ENCODE assay signal across 25 cellular contexts in the genomic region with DNA sequence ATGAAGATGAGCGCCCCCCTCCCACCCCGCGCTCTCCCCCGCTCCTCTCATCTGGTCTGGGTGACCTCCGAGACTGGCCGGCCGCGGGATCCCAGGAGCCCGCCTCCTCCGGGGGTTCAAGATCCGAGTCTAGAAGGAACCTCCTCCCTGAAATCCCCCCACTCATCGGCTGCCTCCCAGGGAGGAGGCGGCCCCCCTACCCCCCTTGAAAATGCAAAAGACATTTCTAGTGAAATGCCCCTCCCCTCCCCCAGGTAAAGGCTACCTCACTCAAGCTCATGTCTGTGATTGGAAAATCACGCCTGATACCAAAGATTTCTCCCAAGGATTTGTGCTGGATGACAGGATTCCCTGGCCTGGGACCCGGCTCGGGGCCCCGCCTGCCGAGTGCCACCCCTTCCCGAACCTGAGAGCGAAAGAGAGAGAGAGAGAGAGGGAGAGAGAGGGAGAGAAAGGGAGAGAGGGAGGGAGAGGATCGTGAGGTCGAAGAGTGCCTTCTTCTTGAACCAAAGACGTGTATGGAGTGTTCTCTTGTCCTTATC. TPM values are rescaled to one million over a fixed set of nuclear protein-coding genes. Genes with fewer than 3 reads are reported as not detected.
DNase-seq lines count a peak whose midpoint lies in the region; ATAC-seq, FAIRE-seq and TF ChIP-seq lines count a peak whose summit lies in the region.
"Had no signal": no experiment of that assay in that cellular context is flagged by ENCODE, and none has a peak within 500 bp of the region (broad histone marks: within the 10 kb centered on the region; RNA-seq: fewer than 3 reads in every experiment).

No MANE protein-coding gene starts in this region.

- H3K36me3 ChIP-seq in GM23338 (ENCODE audit: insufficient read depth): no peaks in the 10 kb centered on the region
- H3K36me3 ChIP-seq in HUES6 (ENCODE audit: control insufficient read depth, insufficient read depth, low read length): no peaks in the 10 kb centered on the region
- H3K36me3 ChIP-seq in endothelial cell of umbilical vein (ENCODE audit: control insufficient read depth in 2 of 2, extremely low read depth in 1 of 2, insufficient read depth in 2 of 2, low read length in 2 of 2): no peaks in the 10 kb centered on the region
- H3K36me3 ChIP-seq in neuronal stem cell (replicated peaks in 1 of 2; ENCODE audit: control insufficient read depth in 2 of 2, insufficient read depth in 2 of 2, low read length in 2 of 2): no peaks in the 10 kb centered on the region

- H3K23ac ChIP-seq in neuronal stem cell (ENCODE audit: low read depth, low read length, poor library complexity): no peak overlapping the region

- POLR2A ChIA-PET in endothelial cell of umbilical vein (lab: Charles Lee): no interaction called here

- peak overlapping the region; percentile 51 for H3K4me3 Mint-ChIP-seq in GM23338
- H3K4me3 Mint-ChIP-seq: CD4-positive, alpha-beta memory T cell had no signal

- H3K9me3 ChIP-seq in HUES6 (ENCODE audit: control insufficient read depth, insufficient read depth, low read depth, low read length) (peaks cover 3% of the 10 kb centered on the region), endothelial cell of umbilical vein (replicated peaks; ENCODE audit: control insufficient read depth, insufficient read depth, low read length) (no peaks in the 10 kb centered on the region), neuronal stem cell (replicated peaks in 1 of 2; ENCODE audit: control insufficient read depth in 2 of 2, insufficient read depth in 1 of 2, low read depth in 1 of 2, low read length in 2 of 2) (peaks cover 20 to 27% of the 10 kb centered on the region in 2 donors)

- no peak overlapping the region for H4K91ac ChIP-seq in neuronal stem cell (ENCODE audit: low read depth, low read length, poor library complexity)

- no peak overlapping the region for H3K14ac ChIP-seq in neuronal stem cell (ENCODE audit: low read length)

- no peaks in the 10 kb centered on the region for H3K9me2 ChIP-seq in GM23338 (ENCODE audit: insufficient read depth)

- intact Hi-C loops in endothelial cell of umbilical vein (cut with micrococcal nuclease): loop anchor here (5.0 kb wide), 1 partner anchor 36 kb away; a partner anchor contains a TSS

- H3K36me3 Mint-ChIP-seq in GM23338 (ENCODE audit: low read depth): no peaks in the 10 kb centered on the region; the same call in 2 of the 3 replicates
- H3K36me3 Mint-ChIP-seq: CD4-positive, alpha-beta memory T cell had no signal

- H3K4ac ChIP-seq in neuronal stem cell (ENCODE audit: low read length): no peak overlapping the region

- no peak overlapping the region for H2AK5ac ChIP-seq in neuronal stem cell (ENCODE audit: low read depth, low read length)

- no peak for DNase-seq in GM23338 (ENCODE audit: low spot score)
- DNase-seq in endothelial cell of umbilical vein (ENCODE audit: low read depth, low spot score): no peak
- no peak for DNase-seq in neuronal stem cell (ENCODE audit: low spot score)
- no peak for DNase-seq in stimulated activated CD4-positive, alpha-beta T cell treated with anti-CD3 and anti-CD28 coated beads, Interleukin-2, amount 100 ng/mL, for 24 hours
- DNase-seq in AG08395 (ENCODE audit: low spot score): no peak
- DNase-seq: Calu3, DMS153, GF-D8, KG1, NCI-H1092, NCI-H1436, NCI-H187 treated with DMSO at 0.1 percent for 48 hours, NCI-H2107, NCI-H446 treated with DMSO at 0.1 percent for 48 hours, NCI-H526 treated with DMSO at 0.1 percent for 48 hours, OCI-M1 had no signal

- no peak for TF ChIP-seq POLR2A in endothelial cell of umbilical vein (IDR thresholded peaks at IDR 0.05; ENCODE audit: low read depth, low read length)

- H3K4me2 ChIP-seq in GM23338 (peak overlapping the region; percentile 85), endothelial cell of umbilical vein (ENCODE audit: insufficient read depth, low read length) (no peak overlapping the region), neuronal stem cell (ENCODE audit: insufficient read depth, low read length, poor library complexity, severe bottlenecking) (no peak overlapping the region)

- H3K27me3 Mint-ChIP-seq in GM23338 (ENCODE audit: insufficient read depth, low read depth, poor library complexity): peaks cover 89% of the 10 kb centered on the region

- dilution Hi-C loops in endothelial cell of umbilical vein (cut with MboI; ENCODE audit: extremely low pct_ligation_motif_present, low sequenced_read_pairs): no loop called here

- no TSS peak for BruUV-seq in endothelial cell of umbilical vein (replicated peaks; lab: Mats Ljungman, UMichigan)

- H3K4me1 ChIP-seq in GM23338 (ENCODE audit: insufficient read depth) (peaks cover 14% of the 10 kb centered on the region), HUES6 (ENCODE audit: control insufficient read depth, insufficient read depth, low read length) (peaks cover 6% of the 10 kb centered on the region), endothelial cell of umbilical vein (ENCODE audit: control insufficient read depth, extremely low read depth, insufficient read depth, low read length) (no peaks in the 10 kb centered on the region), neuronal stem cell (ENCODE audit: control insufficient read depth in 2 of 2, insufficient read depth in 1 of 2, low read depth in 1 of 2, low read length in 2 of 2) (no peaks in the 10 kb centered on the region)

- peaks cover 3% of the 10 kb centered on the region for H3K79me1 ChIP-seq in neuronal stem cell (ENCODE audit: low read depth, low read length)

- TF ChIP-seq CTCF in GM23338 (conservative IDR thresholded peaks at IDR 0.05; ENCODE audit: low read depth in 2 of 2): no peak
- no peak for TF ChIP-seq CTCF in endothelial cell of umbilical vein (IDR thresholded peaks at IDR 0.05; ENCODE audit: extremely low read depth in 1 of 2, insufficient read depth in 1 of 2, low read depth in 1 of 2, low read length in 2 of 2)

- H3K9me3 Mint-ChIP-seq in GM23338: peaks cover 21% of the 10 kb centered on the region

- H3K27ac Mint-ChIP-seq in GM23338: no peak overlapping the region

- peaks cover 16% of the 10 kb centered on the region for H3K4me1 Mint-ChIP-seq in GM23338

- peak overlapping the region; percentile 66; the same call in 1 of the 2 replicates for H2AFZ ChIP-seq in GM23338
- H2AFZ ChIP-seq in endothelial cell of umbilical vein (ENCODE audit: low read depth, low read length): no peak overlapping the region
- H2AFZ ChIP-seq in neuronal stem cell (ENCODE audit: low read length): peak overlapping the region; percentile 17

- WGBS in neuronal stem cell (ENCODE audit: extremely low coverage in 2 of 2, insufficient read length in 2 of 2, insufficient replicate concordance in 1 of 2), 2 donors: no CpG with 5 or more reads among the region's 23 CpGs

- no peaks in the 10 kb centered on the region for H3K9me1 ChIP-seq in endothelial cell of umbilical vein (replicated peaks; ENCODE audit: control insufficient read depth, extremely low read depth, insufficient read depth, low read length)

- CTCF ChIA-PET in endothelial cell of umbilical vein (lab: Charles Lee): interaction anchor here (0.6 to 1.6 kb wide), 3 partner anchors 49 to 231 kb away, joined by 3 to 8 read pairs (median 4); no protein-coding TSS in a partner anchor

- H3K18ac ChIP-seq in neuronal stem cell (ENCODE audit: low read length): no peak overlapping the region

- H2BK12ac ChIP-seq in neuronal stem cell (ENCODE audit: low read length): no peak overlapping the region

- H3K9ac ChIP-seq in HUES6 (ENCODE audit: low read length): no peak overlapping the region
- H3K9ac ChIP-seq in endothelial cell of umbilical vein (replicated peaks; ENCODE audit: extremely low read depth, insufficient read depth, low read length): no peak overlapping the region
- no peak overlapping the region for H3K9ac ChIP-seq in neuronal stem cell (ENCODE audit: low read depth, low read length, poor library complexity)

- no peak overlapping the region for H2BK15ac ChIP-seq in neuronal stem cell (ENCODE audit: low read length)

- H3K79me2 ChIP-seq in GM23338 (replicated peaks; ENCODE audit: insufficient read depth): no peaks in the 10 kb centered on the region
- no peaks in the 10 kb centered on the region for H3K79me2 ChIP-seq in endothelial cell of umbilical vein (ENCODE audit: control insufficient read depth, insufficient read depth, low read length)

- peaks cover 94% of the 10 kb centered on the region for H3K27me3 ChIP-seq in GM23338 (ENCODE audit: insufficient read depth)
- peaks cover 89% of the 10 kb centered on the region for H3K27me3 ChIP-seq in HUES6 (ENCODE audit: control insufficient read depth, insufficient read depth, low read length)
- H3K27me3 ChIP-seq in endothelial cell of umbilical vein (ENCODE audit: control insufficient read depth in 2 of 2, insufficient read depth in 2 of 2, low read length in 2 of 2): peaks cover 28 to 34% of the 10 kb centered on the region in 2 experiments
- H3K27me3 ChIP-seq in neuronal stem cell (ENCODE audit: control insufficient read depth in 3 of 3, insufficient read depth in 3 of 3, low read depth in 1 of 3, low read length in 3 of 3): peaks cover 32 to 81% (median 74%) of the 10 kb centered on the region in 3 experiments

- peak; percentile 6; the same call in 2 of the 3 replicates for ATAC-seq in GM23338
- ATAC-seq in GM21515 (IDR thresholded peaks at IDR 0.05; ENCODE audit: unreplicated experiment): no peak
- ATAC-seq: HCT116, Right ventricle myocardium inferior had no signal

- peaks cover 10% of the 10 kb centered on the region for H3F3A ChIP-seq in GM23338 (replicated peaks; ENCODE audit: low read depth)

- H3K27ac ChIP-seq in GM23338 (ENCODE audit: low read depth) (no peak overlapping the region), HUES6 (ENCODE audit: low read depth, low read length) (no peak overlapping the region), endothelial cell of umbilical vein (ENCODE audit: insufficient read depth, low read depth, low read length) (no peak overlapping the region), neuronal stem cell (replicated peaks; ENCODE audit: low read length) (no peak overlapping the region)

- H4K8ac ChIP-seq in neuronal stem cell (ENCODE audit: low read depth, low read length): no peak overlapping the region

- H4K20me1 ChIP-seq in GM23338 (replicated peaks; ENCODE audit: insufficient read depth): no peaks in the 10 kb centered on the region; the same call in 1 of the 2 replicates
- no peaks in the 10 kb centered on the region for H4K20me1 ChIP-seq in endothelial cell of umbilical vein (replicated peaks; ENCODE audit: control insufficient read depth, extremely low read depth, insufficient read depth, low read length)

- H3K4me3 ChIP-seq in GM23338: peak overlapping the region; percentile 58
- H3K4me3 ChIP-seq in HUES6 (ENCODE audit: low read depth, low read length): peak overlapping the region; percentile 58
- no peak overlapping the region for H3K4me3 ChIP-seq in endothelial cell of umbilical vein (replicated peaks in 1 of 3; ENCODE audit: insufficient read depth in 1 of 3, low read depth in 1 of 3, low read length in 3 of 3)
- no peak overlapping the region for H3K4me3 ChIP-seq in neuronal stem cell (ENCODE audit: low read length in 2 of 2)

- H2BK120ac ChIP-seq in neuronal stem cell (ENCODE audit: low read depth, low read length): no peak overlapping the region

- no peak overlapping the region for H2BK5ac ChIP-seq in neuronal stem cell (ENCODE audit: low read length)

- FAIRE-seq in endothelial cell of umbilical vein (lab: Jason Lieb, UNC): no peak
- FAIRE-seq: HTR-8/SVneo had no signal

RNA-seq across cellular contexts. Expression of a gene that starts 23.4 kb away (rescaled TPM):
- total RNA-seq in GM23338 (2014; rRNA removed; shearing (Covaris generic)): not detected in 2 replicates
- not detected in 2 replicates for polyA plus RNA-seq in GM23338 (2016; fragmentation: Nextera tagmentation; extraction: Ambion mirVana)
- not detected in 2 replicates for total RNA-seq in endothelial cell of umbilical vein
- not detected in 2 replicates for polyA plus RNA-seq in endothelial cell of umbilical vein
- not detected in 2 replicates for polyA plus RNA-seq in endothelial cell of umbilical vein (2011; cell fraction: cytosol; rRNA removed)
- polyA plus RNA-seq in endothelial cell of umbilical vein (2011; cell fraction: nucleus; rRNA removed): not detected in 2 replicates
- not detected in 2 replicates for polyA plus RNA-seq in endothelial cell of umbilical vein (2012)
- not detected in 2 replicates for polyA minus RNA-seq in endothelial cell of umbilical vein
- polyA minus RNA-seq in endothelial cell of umbilical vein (2011; cell fraction: cytosol; rRNA and poly(A)+ RNA removed): not detected
- polyA minus RNA-seq in endothelial cell of umbilical vein (2011; cell fraction: nucleus; rRNA and poly(A)+ RNA removed): not detected in 2 replicates
- 0.03 TPM for polyA plus RNA-seq in neuronal stem cell (2013, experiment 1 of 2)
- 0.01 TPM for polyA plus RNA-seq in neuronal stem cell (2013, experiment 2 of 2)
- total RNA-seq: A673; CD4-positive, alpha-beta memory T cell; Daoy; Right ventricle myocardium inferior had no signal
- polyA plus RNA-seq: BJ; CD4-positive, alpha-beta memory T cell had no signal

RNA-seq across cellular contexts. Expression of a gene that starts 35.4 kb away (rescaled TPM):
- total RNA-seq in GM23338 (2014; rRNA removed; shearing (Covaris generic)): 2.8 and 6.0 TPM in 2 replicates
- 1.7 and 2.1 TPM in 2 replicates for polyA plus RNA-seq in GM23338 (2016; fragmentation: Nextera tagmentation; extraction: Ambion mirVana)
- total RNA-seq in endothelial cell of umbilical vein: 5.1 and 7.3 TPM in 2 replicates
- 1.1 and 1.4 TPM in 2 replicates for polyA plus RNA-seq in endothelial cell of umbilical vein
- polyA plus RNA-seq in endothelial cell of umbilical vein (2011; cell fraction: cytosol; rRNA removed): 0.97 and 1.1 TPM in 2 replicates
- 3.6 and 4.2 TPM in 2 replicates for polyA plus RNA-seq in endothelial cell of umbilical vein (2011; cell fraction: nucleus; rRNA removed)
- polyA plus RNA-seq in endothelial cell of umbilical vein (2012): 0.91 and 1.3 TPM in 2 replicates
- polyA minus RNA-seq in endothelial cell of umbilical vein: 1.9 and 2.6 TPM in 2 replicates
- polyA minus RNA-seq in endothelial cell of umbilical vein (2011; cell fraction: cytosol; rRNA and poly(A)+ RNA removed): 6.5 TPM
- polyA minus RNA-seq in endothelial cell of umbilical vein (2011; cell fraction: nucleus; rRNA and poly(A)+ RNA removed): 0.63 and 0.72 TPM in 2 replicates
- 0.79 TPM for polyA plus RNA-seq in neuronal stem cell (2013, experiment 1 of 2)
- polyA plus RNA-seq in neuronal stem cell (2013, experiment 2 of 2): 0.80 TPM

Comparison
In these comparisons a context has a peak if more than half of its experiments do, and no peak if none do; other contexts are left out.
1. H3K4me3 ChIP-seq: peak in GM23338 (single experiment) and HUES6 (single experiment); none in endothelial cell of umbilical vein (0 of 3) and neuronal stem cell (0 of 2).